Comparison of ENCODE assay signal across 1 cellular context in genomic region chr11:17353228-17354021, GRCh38.
TF ChIP-seq lines count a peak whose summit lies in the region.

No MANE protein-coding gene starts in this region.

TF ChIP-seq in HepG2, 621 proteins besides CTCF, POLR2A, EP300 and RAD21 (continued from another document and continues in another):
- TF ChIP-seq MTERF4 (CRISPR knock-in tag; IDR thresholded peaks at IDR 0.05), result no peak
- peak; percentile 79 for TF ChIP-seq ZNF589 (CRISPR knock-in tag; conservative IDR thresholded peaks at IDR 0.05)
- 0 out of 2 replicates have a peak, but pooled peaks have one; percentile 37 for TF ChIP-seq ZNF44 (CRISPR knock-in tag; IDR thresholded peaks at IDR 0.05)
- peak; percentile 50; the same call in 1 of the 2 replicates for TF ChIP-seq ZBTB25 (CRISPR knock-in tag; IDR thresholded peaks at IDR 0.05)
- no peak for TF ChIP-seq LCORL (IDR thresholded peaks at IDR 0.05)
- peak; percentile 71; the same call in 1 of the 2 replicates for TF ChIP-seq LCORL (CRISPR knock-in tag; IDR thresholded peaks at IDR 0.05)
- TF ChIP-seq RNF2 (conservative IDR thresholded peaks at IDR 0.05; ENCODE audit: low read depth), result peak; percentile 58
- peak; percentile 69 for TF ChIP-seq SRSF4 (IDR thresholded peaks at IDR 0.05; ENCODE audit: low read depth, low read length, poor library complexity, severe bottlenecking)
- peak; percentile 79 for TF ChIP-seq ARNTL (CRISPR knock-in tag; IDR thresholded peaks at IDR 0.05)
- peak; percentile 96 for TF ChIP-seq FLYWCH1 (CRISPR knock-in tag; IDR thresholded peaks at IDR 0.05)
- peak; percentile 38 for TF ChIP-seq FOXA3 (CRISPR knock-in tag; IDR thresholded peaks at IDR 0.05)
- TF ChIP-seq GATAD1 (CRISPR knock-in tag; IDR thresholded peaks at IDR 0.05), result peak; percentile 84; the same call in 1 of the 2 replicates
- peak; percentile 54; the same call in 1 of the 2 replicates for TF ChIP-seq GZF1 (CRISPR knock-in tag; IDR thresholded peaks at IDR 0.05)
- TF ChIP-seq STAT5B (CRISPR knock-in tag; IDR thresholded peaks at IDR 0.05), result 0 out of 2 replicates have a peak, but pooled peaks have one; percentile 21
- TF ChIP-seq MTA1 (CRISPR knock-in tag; IDR thresholded peaks at IDR 0.05; ENCODE audit: borderline replicate concordance), result peak; percentile 75; the same call in 1 of the 2 replicates
- TF ChIP-seq TARDBP (CRISPR knock-in tag; IDR thresholded peaks at IDR 0.05), result peak; percentile 58; the same call in 1 of the 2 replicates
- peak; percentile 81; the same call in 1 of the 2 replicates for TF ChIP-seq ZNF746 (CRISPR knock-in tag; IDR thresholded peaks at IDR 0.05)
- no peak for TF ChIP-seq MTA3 (CRISPR knock-in tag; IDR thresholded peaks at IDR 0.05)
- TF ChIP-seq FUBP1 (CRISPR knock-in tag; IDR thresholded peaks at IDR 0.05; ENCODE audit: borderline replicate concordance), result no peak
- TF ChIP-seq KAT8 (CRISPR knock-in tag; IDR thresholded peaks at IDR 0.05), result peak; percentile 89
- TF ChIP-seq ZBTB37 (CRISPR knock-in tag; IDR thresholded peaks at IDR 0.05), result no peak
- TF ChIP-seq KDM5A (IDR thresholded peaks at IDR 0.05; ENCODE audit: borderline replicate concordance, low read length), result peak; percentile 33; the same call in 1 of the 2 replicates
- no peak for TF ChIP-seq MAFF (IDR thresholded peaks at IDR 0.05; ENCODE audit: low read depth, low read length)
- TF ChIP-seq ZNF550 (CRISPR knock-in tag; IDR thresholded peaks at IDR 0.05; ENCODE audit: borderline replicate concordance), result 0 out of 2 replicates have a peak, but pooled peaks have one; percentile 61
- 0 out of 2 replicates have a peak, but pooled peaks have one; percentile 36 for TF ChIP-seq ZNF512 (CRISPR knock-in tag; IDR thresholded peaks at IDR 0.05)
- TF ChIP-seq ZNF296 (CRISPR knock-in tag; conservative IDR thresholded peaks at IDR 0.05), result 0 out of 2 replicates have a peak, but pooled peaks have one; percentile 10
- TF ChIP-seq E2F5 (CRISPR knock-in tag; conservative IDR thresholded peaks at IDR 0.05), result no peak; the same call in 1 of the 2 replicates
- peak; percentile 91 for TF ChIP-seq HNF4G (IDR thresholded peaks at IDR 0.05; ENCODE audit: borderline replicate concordance, low read depth, low read length)
- TF ChIP-seq HNF4G (CRISPR knock-in tag; IDR thresholded peaks at IDR 0.05; ENCODE audit: borderline replicate concordance, low read depth), result peak; percentile 93
- 0 out of 2 replicates have a peak, but pooled peaks have one; percentile 75 for TF ChIP-seq ZIK1 (CRISPR knock-in tag; IDR thresholded peaks at IDR 0.05; ENCODE audit: borderline replicate concordance, low read depth)
- TF ChIP-seq HOXD1 (CRISPR knock-in tag; IDR thresholded peaks at IDR 0.05), result no peak
- TF ChIP-seq KDM6A (CRISPR knock-in tag; IDR thresholded peaks at IDR 0.05; ENCODE audit: low read depth), result no peak
- TF ChIP-seq KDM5B (CRISPR knock-in tag; IDR thresholded peaks at IDR 0.05; ENCODE audit: borderline replicate concordance), result peak; percentile 91
- TF ChIP-seq FOXK1 (CRISPR knock-in tag; IDR thresholded peaks at IDR 0.05; ENCODE audit: borderline replicate concordance, low read depth), result no peak
- TF ChIP-seq ZBTB39 (CRISPR knock-in tag; IDR thresholded peaks at IDR 0.05), result no peak
- peak; percentile 69; the same call in 1 of the 2 replicates for TF ChIP-seq SAFB2 (CRISPR knock-in tag; IDR thresholded peaks at IDR 0.05; ENCODE audit: borderline replicate concordance, low read depth)
- TF ChIP-seq KDM1A (CRISPR knock-in tag; IDR thresholded peaks at IDR 0.05), result peak; percentile 12; the same call in 1 of the 2 replicates
- TF ChIP-seq HNF1B (CRISPR knock-in tag; IDR thresholded peaks at IDR 0.05), result peak; percentile 67; the same call in 1 of the 2 replicates
- TF ChIP-seq SIN3B (IDR thresholded peaks at IDR 0.05; ENCODE audit: low read length), result 0 out of 2 replicates have a peak, but pooled peaks have one; percentile 15
- TF ChIP-seq ZNF761 (CRISPR knock-in tag; conservative IDR thresholded peaks at IDR 0.05), result peak; percentile 70; the same call in 1 of the 2 replicates
- TF ChIP-seq MED13 (CRISPR knock-in tag; IDR thresholded peaks at IDR 0.05), result peak; percentile 22; the same call in 1 of the 2 replicates
- no peak for TF ChIP-seq PLSCR1 (CRISPR knock-in tag; IDR thresholded peaks at IDR 0.05; ENCODE audit: borderline replicate concordance)
- TF ChIP-seq PITX1 (CRISPR knock-in tag; IDR thresholded peaks at IDR 0.05), result peak; percentile 49; the same call in 1 of the 2 replicates
- TF ChIP-seq NRL (CRISPR knock-in tag; IDR thresholded peaks at IDR 0.05; ENCODE audit: borderline replicate concordance), result peak; percentile 66; the same call in 1 of the 2 replicates
- TF ChIP-seq CBX2 (IDR thresholded peaks at IDR 0.05; ENCODE audit: low read depth, low read length), result no peak
- TF ChIP-seq CBX2 (CRISPR knock-in tag; IDR thresholded peaks at IDR 0.05; ENCODE audit: low read depth), result no peak
- peak; percentile 81 for TF ChIP-seq PAXIP1 (CRISPR knock-in tag; conservative IDR thresholded peaks at IDR 0.05)
- TF ChIP-seq TMF1 (CRISPR knock-in tag; IDR thresholded peaks at IDR 0.05; ENCODE audit: low read depth), result no peak
- peak; percentile 76 for TF ChIP-seq MXD4 (CRISPR knock-in tag; IDR thresholded peaks at IDR 0.05)
- no peak for TF ChIP-seq ZNF12 (CRISPR knock-in tag; IDR thresholded peaks at IDR 0.05)
- peak; percentile 67; the same call in 1 of the 2 replicates for TF ChIP-seq ZNF431 (CRISPR knock-in tag; IDR thresholded peaks at IDR 0.05; ENCODE audit: borderline replicate concordance, low read depth)
- no peak for TF ChIP-seq ONECUT2 (CRISPR knock-in tag; IDR thresholded peaks at IDR 0.05)
- peak; percentile 79 for TF ChIP-seq ZBTB21 (CRISPR knock-in tag; IDR thresholded peaks at IDR 0.05)
